11 cellular contexts compared by ENCODE assay signal in genomic region chr1:172390243-172390619, GRCh38. TPM values are rescaled to one million over a fixed set of nuclear protein-coding genes. Genes with fewer than 3 reads are reported as not detected.
DNase-seq lines count a peak whose midpoint lies in the region; ATAC-seq and TF ChIP-seq lines count a peak whose summit lies in the region.
"Had no signal": no experiment of that assay in that cellular context is flagged by ENCODE, and none has a peak within 500 bp of the region (broad histone marks: within the 10 kb centered on the region; RNA-seq: fewer than 3 reads in every experiment).

No MANE protein-coding gene starts in this region.

- H3K9me3 ChIP-seq in OCI-LY3 (ENCODE audit: insufficient read depth, low read length) = no peaks in the 10 kb centered on the region
- no peaks in the 10 kb centered on the region for H3K9me3 ChIP-seq in thoracic aorta

- H3K4me1 ChIP-seq in OCI-LY3 (ENCODE audit: low read length) (peaks cover 69% of the 10 kb centered on the region), thoracic aorta (ENCODE audit: control insufficient read depth in 1 of 2, low read depth in 2 of 2) (peaks cover 15 to 47% of the 10 kb centered on the region in 2 donors)

- peak; percentile 3 for ATAC-seq in GM21717 (IDR thresholded peaks at IDR 0.05; ENCODE audit: unreplicated experiment)
- ATAC-seq in thoracic aorta (ENCODE audit: insufficient number of reproducible peaks, low FRiP score, low read depth) = no peak
- ATAC-seq: activated CD8-positive, alpha-beta T cell treated with anti-CD3 and anti-CD28 coated beads for 36 hours had no signal

- H3K4me3 Mint-ChIP-seq in activated CD4-positive, alpha-beta memory T cell treated with anti-CD3 and anti-CD28 coated beads, Interleukin-2, amount 10 ng/mL, durations not matched to agents 7 days and 5 days = no peak overlapping the region
- H3K4me3 Mint-ChIP-seq: activated CD8-positive, alpha-beta T cell treated with anti-CD3 and anti-CD28 coated beads for 36 hours had no signal

- H3K4me3 ChIP-seq in OCI-LY3 (ENCODE audit: low read length) (peak overlapping the region; percentile 69), thoracic aorta (peak overlapping the region; percentile 61)
- H3K4me3 ChIP-seq: cardiac muscle cell had no signal

- H3K27me3 ChIP-seq in OCI-LY3 (ENCODE audit: low read depth, low read length) (no peaks in the 10 kb centered on the region), thoracic aorta (replicated peaks; ENCODE audit: insufficient read depth) (no peaks in the 10 kb centered on the region)
- H3K27me3 ChIP-seq: cardiac muscle cell had no signal

- peak overlapping the region; percentile 6; the same call in 1 of the 2 replicates for H2AFZ ChIP-seq in OCI-LY3 (ENCODE audit: low read depth, low read length)

- no peaks in the 10 kb centered on the region for H3K36me3 ChIP-seq in OCI-LY3 (replicated peaks; ENCODE audit: low read depth, low read length)
- no peaks in the 10 kb centered on the region for H3K36me3 ChIP-seq in thoracic aorta
- H3K36me3 ChIP-seq: cardiac muscle cell had no signal

- H3K27ac ChIP-seq in OCI-LY3 (ENCODE audit: low read length) (peak overlapping the region; percentile 93), thoracic aorta (peak overlapping the region; percentile 58 to 71)
- H3K27ac ChIP-seq: cardiac muscle cell had no signal

- peaks cover 24% of the 10 kb centered on the region for H3K4me1 Mint-ChIP-seq in activated CD4-positive, alpha-beta memory T cell treated with anti-CD3 and anti-CD28 coated beads, Interleukin-2, amount 10 ng/mL, durations not matched to agents 7 days and 5 days

- H3K27ac Mint-ChIP-seq in activated CD4-positive, alpha-beta memory T cell treated with anti-CD3 and anti-CD28 coated beads, Interleukin-2, amount 10 ng/mL, durations not matched to agents 7 days and 5 days = no peak overlapping the region

- H3K36me3 Mint-ChIP-seq in activated CD4-positive, alpha-beta memory T cell treated with anti-CD3 and anti-CD28 coated beads, Interleukin-2, amount 10 ng/mL, durations not matched to agents 7 days and 5 days (ENCODE audit: low read depth) = no peaks in the 10 kb centered on the region

- H3K9ac ChIP-seq in OCI-LY3 (ENCODE audit: low read length) = peak overlapping the region; percentile 94

- no peaks in the 10 kb centered on the region for H3K9me3 Mint-ChIP-seq in activated CD4-positive, alpha-beta memory T cell treated with anti-CD3 and anti-CD28 coated beads, Interleukin-2, amount 10 ng/mL, durations not matched to agents 7 days and 5 days
- H3K9me3 Mint-ChIP-seq: activated CD8-positive, alpha-beta T cell treated with anti-CD3 and anti-CD28 coated beads for 36 hours had no signal

- TF ChIP-seq CTCF in OCI-LY3 (IDR thresholded peaks at IDR 0.05; ENCODE audit: low read depth, low read length) (no peak), thoracic aorta (IDR thresholded peaks at IDR 0.05) (no peak)

- peaks cover 24% of the 10 kb centered on the region for H3K27me3 Mint-ChIP-seq in activated CD4-positive, alpha-beta memory T cell treated with anti-CD3 and anti-CD28 coated beads, Interleukin-2, amount 10 ng/mL, durations not matched to agents 7 days and 5 days
- H3K27me3 Mint-ChIP-seq: activated CD8-positive, alpha-beta T cell treated with anti-CD3 and anti-CD28 coated beads for 36 hours had no signal

- DNase-seq in islet precursor cell = peak; percentile 61
- no peak for DNase-seq in thoracic aorta (ENCODE audit: low spot score)
- no peak for DNase-seq in NCI-H1436 treated with DMSO at 0.1 percent for 48 hours (lab: John Stamatoyannopoulos, UW)
- no peak for DNase-seq in NCI-H526 treated with DMSO at 0.1 percent for 48 hours (lab: John Stamatoyannopoulos, UW)
- no peak for DNase-seq in activated CD4-positive, alpha-beta memory T cell treated with anti-CD3 and anti-CD28 coated beads, Interleukin-2, amount 10 ng/mL, durations not matched to agents 7 days and 5 days
- DNase-seq in NCI-H345 treated with DMSO at 0.1 percent for 48 hours (lab: John Stamatoyannopoulos, UW; ENCODE audit: unreplicated experiment) = no peak
- DNase-seq: activated CD8-positive, alpha-beta T cell treated with anti-CD3 and anti-CD28 coated beads for 36 hours; GF-D8 had no signal

- H3K4me2 ChIP-seq in OCI-LY3 (ENCODE audit: low read length) = peak overlapping the region; percentile 88

- no peaks in the 10 kb centered on the region for H3K79me2 ChIP-seq in OCI-LY3 (ENCODE audit: low read length)

- CTCF ChIA-PET in activated CD4-positive, alpha-beta memory T cell treated with anti-CD3 and anti-CD28 coated beads, Interleukin-2, amount 10 ng/mL, durations not matched to agents 7 days and 5 days (lab: Charles Lee) = interaction anchor here (1.1 to 1.2 kb wide), 2 partner anchors 9 to 10 kb away, joined by 3 read pairs; no protein-coding TSS in a partner anchor

- no peaks in the 10 kb centered on the region for H4K20me1 ChIP-seq in OCI-LY3 (ENCODE audit: insufficient read depth, low read length)

- POLR2A ChIA-PET in activated CD4-positive, alpha-beta memory T cell treated with anti-CD3 and anti-CD28 coated beads, Interleukin-2, amount 10 ng/mL, durations not matched to agents 7 days and 5 days (lab: Charles Lee) = interaction anchor here (1.9 kb wide), 1 partner anchor 8 kb away, joined by 4 read pairs; no protein-coding TSS in a partner anchor

RNA-seq across cellular contexts. Expression of gene C1orf105, which starts 30.3 kb away (rescaled TPM):
- total RNA-seq in thoracic aorta = not detected
- total RNA-seq in activated CD4-positive, alpha-beta memory T cell treated with anti-CD3 and anti-CD28 coated beads, Interleukin-2, amount 10 ng/mL, durations not matched to agents 7 days and 5 days = not detected
- total RNA-seq: activated CD8-positive, alpha-beta T cell treated with anti-CD3 and anti-CD28 coated beads for 36 hours had no signal

RNA-seq across cellular contexts. Expression of gene PIGC, which starts 53.6 kb away (rescaled TPM):
- 10 to 100 TPM; 14.3 to 20.2 TPM for total RNA-seq in thoracic aorta
- 10 to 100 TPM; 24.5 to 26.2 TPM for total RNA-seq in activated CD4-positive, alpha-beta memory T cell treated with anti-CD3 and anti-CD28 coated beads, Interleukin-2, amount 10 ng/mL, durations not matched to agents 7 days and 5 days
